In genomic region chr3:185737740-185738680, GRCh38 we compare ENCODE assay signal across 31 cellular contexts.
A peak's percentile ranks its signal among the peaks of the same experiment; 100 is the strongest.
DNase-seq lines count a peak whose midpoint lies in the region; ATAC-seq and TF ChIP-seq lines count a peak whose summit lies in the region.
"Had no signal": no experiment of that assay in that cellular context is flagged by ENCODE, and none has a peak within 500 bp of the region (broad histone marks: within the 10 kb centered on the region; RNA-seq: fewer than 3 reads in every experiment).

No MANE protein-coding gene starts in this region.

- no peak overlapping the region for H4K91ac ChIP-seq in mesenchymal stem cell (ENCODE audit: low read length)

- intact Hi-C loops in MCF 10A (cut with micrococcal nuclease) (no loop called here), breast epithelium (cut with DNase I; ENCODE audit: low total_unique reads) (loop anchor here (5.0 kb wide), 1 partner anchor 584 kb away; no protein-coding TSS in a partner anchor), adrenal gland (cut with DNase I) (no loop called here), colonic mucosa (cut with DNase I) (no loop called here)

- H2BK15ac ChIP-seq in mesenchymal stem cell (ENCODE audit: low read depth, poor library complexity, severe bottlenecking), result no peak overlapping the region

- H2BK5ac ChIP-seq in mesenchymal stem cell (ENCODE audit: low read depth, low read length, poor library complexity, severe bottlenecking), result no peak overlapping the region

- H3K27ac ChIP-seq in breast epithelium (no peak overlapping the region), adrenal gland (peak overlapping the region in 3 of 5 donors; percentile 3 to 38 (median 12)), mesenchymal stem cell (ENCODE audit: low read length, poor library complexity, severe bottlenecking) (no peak overlapping the region), colonic mucosa (no peak overlapping the region)
- H3K27ac ChIP-seq: cardiac muscle cell, hepatocyte, left ventricle myocardium inferior, psoas muscle, RWPE1, thyroid gland had no signal

- H3K4me3 ChIP-seq in breast epithelium (no peak overlapping the region), adrenal gland (no peak overlapping the region), mesenchymal stem cell (ENCODE audit: insufficient read depth in 1 of 2, low read depth in 1 of 2, low read length in 2 of 2) (no peak overlapping the region), colonic mucosa (no peak overlapping the region)
- H3K4me3 ChIP-seq: cardiac muscle cell, hepatocyte, left ventricle myocardium inferior, neural progenitor cell, psoas muscle, thyroid gland had no signal

- no peak overlapping the region for H2AK5ac ChIP-seq in mesenchymal stem cell (ENCODE audit: low read length, severe bottlenecking)

- H3K36me3 ChIP-seq in breast epithelium (no peaks in the 10 kb centered on the region), adrenal gland (replicated peaks in 1 of 2) (no peaks in the 10 kb centered on the region), mesenchymal stem cell (ENCODE audit: control insufficient read depth in 1 of 2, insufficient read depth in 2 of 2, low read depth in 1 of 2, low read length in 2 of 2) (no peaks in the 10 kb centered on the region), colonic mucosa (no peaks in the 10 kb centered on the region)
- H3K36me3 ChIP-seq: cardiac muscle cell, left ventricle myocardium inferior, neural progenitor cell, thyroid gland had no signal

- H3K36me3 Mint-ChIP-seq in MCF 10A (ENCODE audit: insufficient read depth, unreplicated experiment), result peaks cover 16% of the 10 kb centered on the region
- H3K36me3 Mint-ChIP-seq in stimulated activated effector memory CD8-positive, alpha-beta T cell treated with anti-CD3 and anti-CD28 coated beads, Interleukin-12 subunit alpha, Interleukin-12 subunit beta, amount 100 ng/mL, for 72 hours, result no peaks in the 10 kb centered on the region
- H3K36me3 Mint-ChIP-seq: IgD-negative memory B cell, immature natural killer cell had no signal

- POLR2A ChIA-PET in MCF 10A (lab: Yijun Ruan, JAX), result interaction anchor here (0.5 to 1.6 kb wide), 6 partner anchors 9 to 77 kb away, joined by 3 to 6 read pairs (median 3); no protein-coding TSS in a partner anchor

- WGBS in adrenal gland, 4 donors, result 79 to 83% (median 82%) methylated on average over 5 of the region's 5 CpGs
- 75% methylated on average over 4 of the region's 5 CpGs for WGBS in mesenchymal stem cell

- TF ChIP-seq CTCF in MCF 10A (IDR thresholded peaks at IDR 0.05; ENCODE audit: unreplicated experiment) (no peak), breast epithelium (IDR thresholded peaks at IDR 0.05) (no peak), adrenal gland (IDR thresholded peaks at IDR 0.05) (no peak), colonic mucosa (IDR thresholded peaks at IDR 0.05) (no peak)

- no peak overlapping the region for H3K4me2 ChIP-seq in mesenchymal stem cell (ENCODE audit: low read length, poor library complexity, severe bottlenecking)
- H3K4me2 ChIP-seq: neural progenitor cell had no signal

- no peak overlapping the region for H4K8ac ChIP-seq in mesenchymal stem cell (ENCODE audit: low read length)

- no peak overlapping the region for H3K4me3 Mint-ChIP-seq in MCF 10A (ENCODE audit: unreplicated experiment)
- no peak overlapping the region for H3K4me3 Mint-ChIP-seq in stimulated activated effector memory CD8-positive, alpha-beta T cell treated with anti-CD3 and anti-CD28 coated beads, Interleukin-12 subunit alpha, Interleukin-12 subunit beta, amount 100 ng/mL, for 72 hours
- H3K4me3 Mint-ChIP-seq: activated B cell treated with CpG ODN at 0.5 μM for 24 hours; dendritic cell treated with granulocyte-macrophage colony-stimulating factor and Interleukin-4, amounts not matched to agents 40 ng/mL and 50 ng/mL, for 4 days; IgD-negative memory B cell; immature natural killer cell; neural progenitor cell had no signal

- no peaks in the 10 kb centered on the region for H3K9me3 ChIP-seq in breast epithelium
- no peaks in the 10 kb centered on the region for H3K9me3 ChIP-seq in adrenal gland (replicated peaks in 1 of 3)
- H3K9me3 ChIP-seq in mesenchymal stem cell (ENCODE audit: control insufficient read depth, low read length), result no peaks in the 10 kb centered on the region
- H3K9me3 ChIP-seq in colonic mucosa, result no peaks in the 10 kb centered on the region
- H3K9me3 ChIP-seq: Caco-2, left ventricle myocardium inferior, psoas muscle, thyroid gland had no signal

- H3K18ac ChIP-seq in mesenchymal stem cell (ENCODE audit: low read depth in 1 of 2, low read length in 2 of 2), result peak overlapping the region in 1 of 2 experiments; percentile 34

- H3K27me3 ChIP-seq in breast epithelium, result no peaks in the 10 kb centered on the region
- H3K27me3 ChIP-seq in adrenal gland, result no peaks in the 10 kb centered on the region
- H3K27me3 ChIP-seq in mesenchymal stem cell (ENCODE audit: control insufficient read depth in 1 of 2, insufficient read depth in 1 of 2, low read length in 2 of 2), result no peaks in the 10 kb centered on the region
- no peaks in the 10 kb centered on the region for H3K27me3 ChIP-seq in colonic mucosa
- H3K27me3 ChIP-seq: cardiac muscle cell, hepatocyte, neural progenitor cell, thyroid gland had no signal

- H3K4me1 ChIP-seq in breast epithelium (no peaks in the 10 kb centered on the region), adrenal gland (replicated peaks in 1 of 2) (peaks cover 18 to 53% of the 10 kb centered on the region in 2 donors), mesenchymal stem cell (ENCODE audit: control insufficient read depth, insufficient read depth, low read depth, low read length) (peaks cover 10% of the 10 kb centered on the region), colonic mucosa (no peaks in the 10 kb centered on the region)
- H3K4me1 ChIP-seq: left ventricle myocardium inferior, thyroid gland had no signal

- H3K14ac ChIP-seq in mesenchymal stem cell (ENCODE audit: low read length in 2 of 2), result no peak overlapping the region

- no peaks in the 10 kb centered on the region for H3K9me3 Mint-ChIP-seq in MCF 10A (ENCODE audit: unreplicated experiment)
- H3K9me3 Mint-ChIP-seq in stimulated activated effector memory CD8-positive, alpha-beta T cell treated with anti-CD3 and anti-CD28 coated beads, Interleukin-12 subunit alpha, Interleukin-12 subunit beta, amount 100 ng/mL, for 72 hours, result no peaks in the 10 kb centered on the region
- H3K9me3 Mint-ChIP-seq: activated B cell treated with CpG ODN at 0.5 μM for 24 hours; dendritic cell treated with granulocyte-macrophage colony-stimulating factor and Interleukin-4, amounts not matched to agents 40 ng/mL and 50 ng/mL, for 4 days; IgD-negative memory B cell; immature natural killer cell; neural progenitor cell had no signal

- no peak overlapping the region for H3K23ac ChIP-seq in mesenchymal stem cell (ENCODE audit: low read length in 2 of 2)

- no peak for ATAC-seq in stimulated activated effector memory CD8-positive, alpha-beta T cell treated with anti-CD3 and anti-CD28 coated beads, Interleukin-12 subunit alpha, Interleukin-12 subunit beta, amount 100 ng/mL, for 72 hours
- ATAC-seq in GM19351 (IDR thresholded peaks at IDR 0.05; ENCODE audit: unreplicated experiment) (no peak), GM19463 (IDR thresholded peaks at IDR 0.05; ENCODE audit: unreplicated experiment) (no peak)
- ATAC-seq: stimulated activated naive CD8-positive, alpha-beta T cell treated with anti-CD3 and anti-CD28 coated beads, Interleukin-15, Interleukin-2, amounts not matched to agents 100 U/mL and 50 U/mL, for 24 hours had no signal

- peak overlapping the region; percentile 46 for H3K9ac ChIP-seq in mesenchymal stem cell (ENCODE audit: low read length)
- H3K9ac ChIP-seq in colonic mucosa (ENCODE audit: low read depth in 2 of 2, low read length in 2 of 2), result no peak overlapping the region
- H3K9ac ChIP-seq: neural progenitor cell had no signal

- TF ChIP-seq POLR2A in breast epithelium (IDR thresholded peaks at IDR 0.05) (no peak), adrenal gland (IDR thresholded peaks at IDR 0.05) (no peak)

- BruUV-seq in MCF 10A (replicated peaks; lab: Mats Ljungman, UMichigan), result no TSS peak

- CTCF ChIA-PET in MCF 10A (lab: Yijun Ruan, JAX), result interaction anchor here (0.7 to 2.1 kb wide), 4 partner anchors 8 to 61 kb away, joined by 3 to 6 read pairs (median 4); no protein-coding TSS in a partner anchor

- peak overlapping the region; percentile 46 for H3K27ac Mint-ChIP-seq in MCF 10A (ENCODE audit: low read depth, unreplicated experiment)
- no peak overlapping the region for H3K27ac Mint-ChIP-seq in stimulated activated effector memory CD8-positive, alpha-beta T cell treated with anti-CD3 and anti-CD28 coated beads, Interleukin-12 subunit alpha, Interleukin-12 subunit beta, amount 100 ng/mL, for 72 hours
- H3K27ac Mint-ChIP-seq: activated B cell treated with CpG ODN at 0.5 μM for 24 hours; dendritic cell treated with granulocyte-macrophage colony-stimulating factor and Interleukin-4, amounts not matched to agents 40 ng/mL and 50 ng/mL, for 4 days; IgD-negative memory B cell; immature natural killer cell; neural progenitor cell had no signal

- no peak overlapping the region for H3K4ac ChIP-seq in mesenchymal stem cell (ENCODE audit: low read depth in 1 of 2, low read length in 2 of 2)

- no peak overlapping the region for H2BK12ac ChIP-seq in mesenchymal stem cell (ENCODE audit: low read length in 2 of 2)

- no peak overlapping the region for H2AFZ ChIP-seq in mesenchymal stem cell (ENCODE audit: low read depth, low read length)
- H2AFZ ChIP-seq: hepatocyte, neural progenitor cell had no signal

- no peak for DNase-seq in MCF 10A (ENCODE audit: unreplicated experiment)
- DNase-seq in breast epithelium (ENCODE audit: low spot score in 2 of 2), result no peak
- DNase-seq in adrenal gland, result no peak
- DNase-seq in mesenchymal stem cell, result no peak
- no peak for DNase-seq in stimulated activated effector memory CD8-positive, alpha-beta T cell treated with anti-CD3 and anti-CD28 coated beads, Interleukin-12 subunit alpha, Interleukin-12 subunit beta, amount 100 ng/mL, for 72 hours (ENCODE audit: low spot score in 2 of 2)
- DNase-seq in colonic mucosa, result no peak
- DNase-seq: activated B cell treated with CpG ODN at 0.5 μM for 24 hours; activated CD4-positive, alpha-beta T cell treated with anti-CD3 and anti-CD28 coated beads, Interleukin-2, amount 50 U/mL, for 4 hours; activated CD8-positive, alpha-beta memory T cell treated with anti-CD3 and anti-CD28 coated beads, Interleukin-2, amount 50 U/mL, for 48 hours; activated effector memory CD4-positive, alpha-beta T cell treated with Interleukin-2 at 50 U/mL for 16 hours; amniotic stem cell; Caco-2; DND-41; GOT3; immature natural killer cell; left ventricle myocardium inferior; NCI-H146; NCI-H524; psoas muscle; stimulated activated CD4-positive, alpha-beta T cell treated with anti-CD3 and anti-CD28 coated beads, Interleukin-4, amount 100 ng/mL, for 1 hour; stimulated activated naive CD8-positive, alpha-beta T cell treated with anti-CD3 and anti-CD28 coated beads, Interleukin-15, Interleukin-2, amounts not matched to agents 100 U/mL and 50 U/mL, for 24 hours; T1000; thyroid gland had no signal

- no peaks in the 10 kb centered on the region for H3K27me3 Mint-ChIP-seq in MCF 10A (ENCODE audit: insufficient read depth, unreplicated experiment)
- H3K27me3 Mint-ChIP-seq: dendritic cell treated with granulocyte-macrophage colony-stimulating factor and Interleukin-4, amounts not matched to agents 40 ng/mL and 50 ng/mL, for 4 days had no signal

- H3K79me1 ChIP-seq in mesenchymal stem cell (replicated peaks; ENCODE audit: low read length, poor library complexity, severe bottlenecking), result peaks cover 4% of the 10 kb centered on the region

- peak overlapping the region; percentile 49 for H2BK120ac ChIP-seq in mesenchymal stem cell (ENCODE audit: low read depth, low read length)

- peaks cover 39% of the 10 kb centered on the region for H3K4me1 Mint-ChIP-seq in MCF 10A (ENCODE audit: insufficient read depth, unreplicated experiment)
- no peaks in the 10 kb centered on the region for H3K4me1 Mint-ChIP-seq in stimulated activated effector memory CD8-positive, alpha-beta T cell treated with anti-CD3 and anti-CD28 coated beads, Interleukin-12 subunit alpha, Interleukin-12 subunit beta, amount 100 ng/mL, for 72 hours
- H3K4me1 Mint-ChIP-seq: immature natural killer cell had no signal

Comparison
In these comparisons a context has a peak if more than half of its experiments do, and no peak if none do; other contexts are left out.
1. H3K27ac ChIP-seq: peak in adrenal gland (3 of 5); none in breast epithelium (0 of 2), mesenchymal stem cell (single experiment) and colonic mucosa (single experiment).